In genomic region chr1:233586301-233586700, GRCh38 we compare ENCODE assay signal across 1 cellular context.
TF ChIP-seq lines count a peak whose summit lies in the region.

No MANE protein-coding gene starts in this region.

TF ChIP-seq in HEK293, 187 proteins besides CTCF, POLR2A, EP300 and RAD21:
- no peak for TF ChIP-seq PRDM10 (tag by site-specific recombination; IDR thresholded peaks at IDR 0.05)
- peak; percentile 14 for TF ChIP-seq SETDB1 (IDR thresholded peaks at IDR 0.05; ENCODE audit: insufficient read length, low read length)
- TF ChIP-seq ZNF585B (tag by site-specific recombination; IDR thresholded peaks at IDR 0.05), result no peak
- TF ChIP-seq ZNF184 (tag by site-specific recombination; IDR thresholded peaks at IDR 0.05), result no peak
- no peak for TF ChIP-seq ZNF169 (tag by site-specific recombination; IDR thresholded peaks at IDR 0.05)
- TF ChIP-seq ATF2 (tag by site-specific recombination; IDR thresholded peaks at IDR 0.05; ENCODE audit: low read depth), result no peak
- peak; percentile 92 for TF ChIP-seq ZNF146 (tag by site-specific recombination; IDR thresholded peaks at IDR 0.05)
- no peak for TF ChIP-seq KLF9 (tag by site-specific recombination; IDR thresholded peaks at IDR 0.05; ENCODE audit: low read depth)
TF ChIP-seq in HEK293: peak in this region for 2.
